15 cellular contexts compared by ENCODE assay signal in the genomic region with DNA sequence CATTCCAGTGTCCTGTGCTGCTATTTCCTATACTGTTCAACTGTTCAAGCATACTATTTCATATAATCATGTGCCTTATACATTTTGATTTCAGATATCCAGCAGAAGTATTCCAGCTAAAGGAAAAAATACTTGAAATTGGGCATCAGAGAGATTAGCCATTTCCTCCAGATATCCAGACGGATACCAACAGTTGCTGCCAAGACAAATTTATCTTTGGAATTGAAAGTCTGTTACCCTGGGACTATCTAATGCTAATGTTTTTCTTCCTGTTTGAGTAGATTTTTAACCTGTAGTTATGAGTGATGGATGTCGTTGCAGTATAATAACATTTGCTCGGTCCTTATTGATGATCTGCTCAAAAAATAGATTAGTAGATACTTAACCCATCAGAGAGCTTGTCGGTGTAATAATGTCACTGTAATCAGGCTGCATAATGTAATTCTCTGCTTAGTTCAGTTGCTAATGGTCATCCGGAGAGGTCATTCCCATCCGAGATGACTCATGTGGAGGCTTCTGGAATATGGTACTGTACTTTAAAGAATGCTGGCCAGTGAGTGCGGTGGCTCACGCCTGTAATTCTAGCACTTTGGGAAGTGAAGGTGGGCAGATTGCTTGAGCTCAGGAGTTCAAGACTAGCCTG. TPM values are rescaled to one million over a fixed set of nuclear protein-coding genes. Genes with fewer than 3 reads are reported as not detected.
A peak's percentile ranks its signal among the peaks of the same experiment; 100 is the strongest.
DNase-seq lines count a peak whose midpoint lies in the region; TF ChIP-seq lines count a peak whose summit lies in the region.
"Had no signal": no experiment of that assay in that cellular context is flagged by ENCODE, and none has a peak within 500 bp of the region (broad histone marks: within the 10 kb centered on the region; RNA-seq: fewer than 3 reads in every experiment).

No MANE protein-coding gene starts in this region.

- CTCF ChIA-PET in PC-9 (lab: Charles Lee), result no interaction called here

- H3K4me3 ChIP-seq in fibroblast of the aortic adventitia (ENCODE audit: low read depth, low read length) (no peak overlapping the region), adrenal gland (no peak overlapping the region), PC-9 (no peak overlapping the region)
- H3K4me3 ChIP-seq: BLaER1, GM23338 had no signal

- no peak for TF ChIP-seq POLR2A in adrenal gland (IDR thresholded peaks at IDR 0.05)

- H3K9me3 Mint-ChIP-seq in activated CD4-positive, alpha-beta T cell treated with anti-CD3 and anti-CD28 coated beads, Interleukin-2, amount 10 ng/mL, durations not matched to agents 24 days and 14 days, result no peaks in the 10 kb centered on the region

- H3F3A ChIP-seq in PC-9 (ENCODE audit: insufficient read depth, low read depth), result no peaks in the 10 kb centered on the region

- DNase-seq in activated CD4-positive, alpha-beta T cell treated with anti-CD3 and anti-CD28 coated beads, Interleukin-2, amount 10 ng/mL, durations not matched to agents 24 days and 14 days, result peak; percentile 20
- no peak for DNase-seq in activated CD4-positive, alpha-beta T cell treated with anti-CD3 and anti-CD28 coated beads for 48 hours
- peak; percentile 57 for DNase-seq in cerebellum (ENCODE audit: low spot score)
- peak; percentile 4 for DNase-seq in fibroblast of the aortic adventitia (ENCODE audit: low read depth)
- DNase-seq in adrenal gland, result no peak
- DNase-seq in HUDEP-2 (lab: John Stamatoyannopoulos, UW; ENCODE audit: unreplicated experiment in 76 of 76), result no peak
- no peak for DNase-seq in GM03348 (ENCODE audit: low spot score)
- DNase-seq in PC-9, result no peak
- DNase-seq: Caco-2; CD8-positive, alpha-beta memory T cell; DMS53; H7 had no signal

- no peak overlapping the region for H3K27ac Mint-ChIP-seq in activated CD4-positive, alpha-beta T cell treated with anti-CD3 and anti-CD28 coated beads, Interleukin-2, amount 10 ng/mL, durations not matched to agents 24 days and 14 days
- H3K27ac Mint-ChIP-seq: CD8-positive, alpha-beta memory T cell; GM23338 had no signal

- H3K27ac ChIP-seq in adrenal gland (no peak overlapping the region), PC-9 (no peak overlapping the region)
- H3K27ac ChIP-seq: 22Rv1, BLaER1 had no signal

- H3K4me1 ChIP-seq in adrenal gland (replicated peaks in 1 of 2) (no peaks in the 10 kb centered on the region), PC-9 (replicated peaks; ENCODE audit: insufficient read depth) (no peaks in the 10 kb centered on the region)
- H3K4me1 ChIP-seq: BLaER1, Caco-2 had no signal

- peaks cover 0 to 5% (median 0%) of the 10 kb centered on the region in 3 donors for H3K9me3 ChIP-seq in adrenal gland (replicated peaks in 1 of 3)
- H3K9me3 ChIP-seq in PC-9 (ENCODE audit: insufficient read depth, low read depth), result 0 out of 2 replicates have a peak, but pooled peaks cover 4% of the 10 kb centered on the region

- H3K79me2 ChIP-seq in PC-9 (ENCODE audit: low read depth), result no peaks in the 10 kb centered on the region

- TF ChIP-seq CTCF in fibroblast of the aortic adventitia (IDR thresholded peaks at IDR 0.05; ENCODE audit: insufficient read depth, low read length) (no peak), adrenal gland (IDR thresholded peaks at IDR 0.05) (no peak), PC-9 (conservative IDR thresholded peaks at IDR 0.05) (no peak)

- no peaks in the 10 kb centered on the region for H3K4me1 Mint-ChIP-seq in activated CD4-positive, alpha-beta T cell treated with anti-CD3 and anti-CD28 coated beads, Interleukin-2, amount 10 ng/mL, durations not matched to agents 24 days and 14 days
- H3K4me1 Mint-ChIP-seq: CD8-positive, alpha-beta memory T cell; GM23338 had no signal

- H3K27me3 ChIP-seq in adrenal gland, result no peaks in the 10 kb centered on the region
- peaks cover 29% of the 10 kb centered on the region; the same call in 1 of the 2 replicates for H3K27me3 ChIP-seq in PC-9 (ENCODE audit: insufficient read depth, low read depth)
- H3K27me3 ChIP-seq: BLaER1 had no signal

- peaks cover 11% of the 10 kb centered on the region for H3K27me3 Mint-ChIP-seq in activated CD4-positive, alpha-beta T cell treated with anti-CD3 and anti-CD28 coated beads, Interleukin-2, amount 10 ng/mL, durations not matched to agents 24 days and 14 days

- no peaks in the 10 kb centered on the region for H4K20me1 ChIP-seq in PC-9 (ENCODE audit: insufficient read depth)
- H4K20me1 ChIP-seq: BLaER1 had no signal

- H3K4me2 ChIP-seq in PC-9, result no peak overlapping the region
- H3K4me2 ChIP-seq: BLaER1, GM23338 had no signal

- H3K36me3 ChIP-seq in adrenal gland (replicated peaks in 1 of 2) (no peaks in the 10 kb centered on the region), PC-9 (ENCODE audit: low read depth) (no peaks in the 10 kb centered on the region)
- H3K36me3 ChIP-seq: BLaER1 had no signal

- POLR2A ChIA-PET in PC-9 (lab: Charles Lee; ENCODE audit: unreplicated experiment), result no interaction called here

- H2AFZ ChIP-seq in PC-9, result no peak overlapping the region
- H2AFZ ChIP-seq: GM23338 had no signal

- no peaks in the 10 kb centered on the region for H3K36me3 Mint-ChIP-seq in activated CD4-positive, alpha-beta T cell treated with anti-CD3 and anti-CD28 coated beads, Interleukin-2, amount 10 ng/mL, durations not matched to agents 24 days and 14 days (ENCODE audit: low read depth)
- H3K36me3 Mint-ChIP-seq: CD8-positive, alpha-beta memory T cell had no signal

- no peak overlapping the region for H3K4me3 Mint-ChIP-seq in activated CD4-positive, alpha-beta T cell treated with anti-CD3 and anti-CD28 coated beads, Interleukin-2, amount 10 ng/mL, durations not matched to agents 24 days and 14 days
- H3K4me3 Mint-ChIP-seq: CD8-positive, alpha-beta memory T cell; GM23338 had no signal

- intact Hi-C loops in activated CD4-positive, alpha-beta T cell treated with anti-CD3 and anti-CD28 coated beads, Interleukin-2, amount 10 ng/mL, durations not matched to agents 24 days and 14 days (cut with micrococcal nuclease), result no loop called here
- intact Hi-C loops in adrenal gland (cut with DNase I), result no loop called here
- intact Hi-C loops in PC-9 (cut with micrococcal nuclease; ENCODE audit: unreplicated experiment), result no loop called here

- no TSS peak for BruUV-seq in PC-9 (replicated peaks; lab: Mats Ljungman, UMichigan)

- H3K9me2 ChIP-seq in PC-9 (ENCODE audit: insufficient read depth), result no peaks in the 10 kb centered on the region

- 57 to 60% (median 58%) methylated on average over 8 of the region's 8 CpGs for WGBS in adrenal gland, 4 donors

RNA-seq across cellular contexts. Expression of a gene that starts 51.5 kb away (rescaled TPM):
- 0.19 and 0.33 TPM in 2 replicates for total RNA-seq in activated CD4-positive, alpha-beta T cell treated with anti-CD3 and anti-CD28 coated beads, Interleukin-2, amount 10 ng/mL, durations not matched to agents 24 days and 14 days
- 17.6 TPM for total RNA-seq in cerebellum
- total RNA-seq in fibroblast of the aortic adventitia (ENCODE audit: low replicate concordance), result 4.3 and 12.3 TPM in 2 replicates
- total RNA-seq in adrenal gland, result 10 to 100 TPM in 5 of 8 donors, 1 to 10 TPM in 3; 4.0 to 34.3 (median 11.4) TPM
- polyA plus RNA-seq in adrenal gland, result 10 to 100 TPM in 1 of 3 donors, 1 to 10 TPM in 2; 6.3 to 14.1 (median 6.8) TPM
- total RNA-seq in PC-9 (2021), result 15.5 and 19.0 TPM in 2 replicates
- total RNA-seq: CD8-positive, alpha-beta memory T cell had no signal
- polyA plus RNA-seq: CD8-positive, alpha-beta memory T cell had no signal

Comparison
In these comparisons a context has a peak if more than half of its experiments do, and no peak if none do; other contexts are left out.
1. DNase-seq: peak in activated CD4-positive, alpha-beta T cell treated with anti-CD3 and anti-CD28 coated beads, Interleukin-2, amount 10 ng/mL, durations not matched to agents 24 days and 14 days (single experiment), cerebellum (single experiment) and fibroblast of the aortic adventitia (single experiment); none in activated CD4-positive, alpha-beta T cell treated with anti-CD3 and anti-CD28 coated beads for 48 hours (single experiment), adrenal gland (0 of 7), HUDEP-2 (0 of 76), GM03348 (single experiment) and PC-9 (0 of 2).